Comparison of ENCODE assay signal across 1 cellular context in genomic region chr6:163182696-163183095, GRCh38.
TF ChIP-seq lines count a peak whose summit lies in the region.

No MANE protein-coding gene starts in this region.

TF ChIP-seq in GM23338, 12 proteins besides CTCF, POLR2A, EP300 and RAD21 (continued from another document):
- TF ChIP-seq ZNF462 (CRISPR knock-in tag; IDR thresholded peaks at IDR 0.05), result no peak
